In the genomic region with DNA sequence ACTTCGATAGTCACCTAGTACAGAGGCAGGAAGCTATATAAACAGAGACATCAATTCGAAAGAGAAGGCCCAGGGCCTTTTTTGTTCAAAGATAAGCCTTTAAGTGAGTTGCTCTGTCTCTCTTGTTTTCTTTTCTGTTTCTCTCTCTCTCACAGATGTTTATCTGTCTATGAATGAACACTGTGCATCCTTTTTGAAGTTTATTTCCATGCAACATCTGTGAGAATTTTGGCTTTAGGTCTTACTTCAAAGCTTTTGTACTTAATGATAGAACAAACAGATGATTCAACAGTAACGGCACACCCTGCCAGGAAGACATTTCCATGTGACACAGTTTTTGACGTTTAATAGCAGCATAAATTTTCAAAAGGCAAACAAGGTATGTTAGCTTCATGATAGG, we compare ENCODE assay signal across 1 cellular context.
A peak's percentile ranks its signal among the peaks of the same experiment; 100 is the strongest.
TF ChIP-seq lines count a peak whose summit lies in the region.

No MANE protein-coding gene starts in this region.

TF ChIP-seq in HepG2, 621 proteins besides CTCF, POLR2A, EP300 and RAD21 (continued from another document and continues in another):
- TF ChIP-seq GLI4 (CRISPR knock-in tag; IDR thresholded peaks at IDR 0.05; ENCODE audit: borderline replicate concordance) (no peak), ZNF468 (CRISPR knock-in tag; IDR thresholded peaks at IDR 0.05) (no peak), HMG20A (CRISPR knock-in tag; IDR thresholded peaks at IDR 0.05; ENCODE audit: borderline replicate concordance) (peak; percentile 81; the same call in 1 of the 2 replicates), RCOR2 (CRISPR knock-in tag; IDR thresholded peaks at IDR 0.05) (peak; percentile 60; the same call in 1 of the 2 replicates), MED8 (CRISPR knock-in tag; IDR thresholded peaks at IDR 0.05; ENCODE audit: insufficient replicate concordance) (no peak), SETDB1 (CRISPR knock-in tag; IDR thresholded peaks at IDR 0.05; ENCODE audit: borderline replicate concordance) (no peak), ZNF451 (CRISPR knock-in tag; IDR thresholded peaks at IDR 0.05) (no peak), PBX3 (CRISPR knock-in tag; IDR thresholded peaks at IDR 0.05; ENCODE audit: borderline replicate concordance) (no peak), ZKSCAN8 (CRISPR knock-in tag; IDR thresholded peaks at IDR 0.05; ENCODE audit: borderline replicate concordance) (peak; percentile 29; the same call in 1 of the 2 replicates), RARA (CRISPR knock-in tag; IDR thresholded peaks at IDR 0.05) (peak; percentile 42), NFYB (CRISPR knock-in tag; IDR thresholded peaks at IDR 0.05) (no peak), ZNF296 (CRISPR knock-in tag; conservative IDR thresholded peaks at IDR 0.05) (no peak), THAP7 (CRISPR knock-in tag; IDR thresholded peaks at IDR 0.05) (no peak), E2F5 (CRISPR knock-in tag; conservative IDR thresholded peaks at IDR 0.05) (no peak), ZNF253 (CRISPR knock-in tag; IDR thresholded peaks at IDR 0.05; ENCODE audit: borderline replicate concordance) (no peak), RERE (CRISPR knock-in tag; IDR thresholded peaks at IDR 0.05; ENCODE audit: low read depth) (no peak), ZNF580 (CRISPR knock-in tag; IDR thresholded peaks at IDR 0.05; ENCODE audit: borderline replicate concordance, low read depth) (no peak), BRCA1 (CRISPR knock-in tag; IDR thresholded peaks at IDR 0.05) (no peak), ZNF562 (CRISPR knock-in tag; IDR thresholded peaks at IDR 0.05; ENCODE audit: borderline replicate concordance) (no peak), ZNF597 (CRISPR knock-in tag; IDR thresholded peaks at IDR 0.05) (no peak), ZNF761 (CRISPR knock-in tag; conservative IDR thresholded peaks at IDR 0.05) (no peak), ZNF83 (CRISPR knock-in tag; IDR thresholded peaks at IDR 0.05; ENCODE audit: borderline replicate concordance) (no peak), ELF4 (CRISPR knock-in tag; IDR thresholded peaks at IDR 0.05; ENCODE audit: borderline replicate concordance) (no peak), HOXA9 (CRISPR knock-in tag; IDR thresholded peaks at IDR 0.05; ENCODE audit: borderline replicate concordance) (no peak), TSC22D2 (CRISPR knock-in tag; IDR thresholded peaks at IDR 0.05; ENCODE audit: borderline replicate concordance) (no peak), KMT2A (CRISPR knock-in tag; IDR thresholded peaks at IDR 0.05) (no peak), MED13 (CRISPR knock-in tag; IDR thresholded peaks at IDR 0.05) (no peak), ZSCAN25 (CRISPR knock-in tag; IDR thresholded peaks at IDR 0.05) (no peak), GABPA (IDR thresholded peaks at IDR 0.05; ENCODE audit: low read depth, low read length) (no peak), GABPA (CRISPR knock-in tag; IDR thresholded peaks at IDR 0.05; ENCODE audit: low read depth) (no peak), KLF9 (CRISPR knock-in tag; IDR thresholded peaks at IDR 0.05; ENCODE audit: low read depth) (no peak), ZNF33B (CRISPR knock-in tag; IDR thresholded peaks at IDR 0.05) (no peak), HMGXB4 (CRISPR knock-in tag; IDR thresholded peaks at IDR 0.05; ENCODE audit: borderline replicate concordance in 1 of 2, low read depth in 1 of 2) (no peak), CBX5 (CRISPR knock-in tag; IDR thresholded peaks at IDR 0.05; ENCODE audit: borderline replicate concordance) (no peak), HDAC2 (CRISPR knock-in tag; IDR thresholded peaks at IDR 0.05) (0 out of 2 replicates have a peak, but pooled peaks have one; percentile 40), CC2D1A (CRISPR knock-in tag; IDR thresholded peaks at IDR 0.05) (no peak), SNAPC4 (CRISPR knock-in tag; IDR thresholded peaks at IDR 0.05) (no peak), ZKSCAN5 (CRISPR knock-in tag; IDR thresholded peaks at IDR 0.05) (no peak)
- TF ChIP-seq, protein P1, sequence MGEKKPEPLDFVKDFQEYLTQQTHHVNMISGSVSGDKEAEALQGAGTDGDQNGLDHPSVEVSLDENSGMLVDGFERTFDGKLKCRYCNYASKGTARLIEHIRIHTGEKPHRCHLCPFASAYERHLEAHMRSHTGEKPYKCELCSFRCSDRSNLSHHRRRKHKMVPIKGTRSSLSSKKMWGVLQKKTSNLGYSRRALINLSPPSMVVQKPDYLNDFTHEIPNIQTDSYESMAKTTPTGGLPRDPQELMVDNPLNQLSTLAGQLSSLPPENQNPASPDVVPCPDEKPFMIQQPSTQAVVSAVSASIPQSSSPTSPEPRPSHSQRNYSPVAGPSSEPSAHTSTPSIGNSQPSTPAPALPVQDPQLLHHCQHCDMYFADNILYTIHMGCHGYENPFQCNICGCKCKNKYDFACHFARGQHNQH (CRISPR knock-in tag; IDR thresholded peaks at IDR 0.05) = peak; percentile 22; the same call in 1 of the 2 replicates
- TF ChIP-seq, protein P2, sequence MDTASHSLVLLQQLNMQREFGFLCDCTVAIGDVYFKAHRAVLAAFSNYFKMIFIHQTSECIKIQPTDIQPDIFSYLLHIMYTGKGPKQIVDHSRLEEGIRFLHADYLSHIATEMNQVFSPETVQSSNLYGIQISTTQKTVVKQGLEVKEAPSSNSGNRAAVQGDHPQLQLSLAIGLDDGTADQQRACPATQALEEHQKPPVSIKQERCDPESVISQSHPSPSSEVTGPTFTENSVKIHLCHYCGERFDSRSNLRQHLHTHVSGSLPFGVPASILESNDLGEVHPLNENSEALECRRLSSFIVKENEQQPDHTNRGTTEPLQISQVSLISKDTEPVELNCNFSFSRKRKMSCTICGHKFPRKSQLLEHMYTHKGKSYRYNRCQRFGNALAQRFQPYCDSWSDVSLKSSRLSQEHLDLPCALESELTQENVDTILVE (CRISPR knock-in tag; IDR thresholded peaks at IDR 0.05) = peak; percentile 35; the same call in 1 of the 2 replicates
- TF ChIP-seq, protein P3, sequence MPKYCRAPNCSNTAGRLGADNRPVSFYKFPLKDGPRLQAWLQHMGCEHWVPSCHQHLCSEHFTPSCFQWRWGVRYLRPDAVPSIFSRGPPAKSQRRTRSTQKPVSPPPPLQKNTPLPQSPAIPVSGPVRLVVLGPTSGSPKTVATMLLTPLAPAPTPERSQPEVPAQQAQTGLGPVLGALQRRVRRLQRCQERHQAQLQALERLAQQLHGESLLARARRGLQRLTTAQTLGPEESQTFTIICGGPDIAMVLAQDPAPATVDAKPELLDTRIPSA (CRISPR knock-in tag; IDR thresholded peaks at IDR 0.05; ENCODE audit: borderline replicate concordance) = no peak
